31 cellular contexts compared by ENCODE assay signal in the genomic region with DNA sequence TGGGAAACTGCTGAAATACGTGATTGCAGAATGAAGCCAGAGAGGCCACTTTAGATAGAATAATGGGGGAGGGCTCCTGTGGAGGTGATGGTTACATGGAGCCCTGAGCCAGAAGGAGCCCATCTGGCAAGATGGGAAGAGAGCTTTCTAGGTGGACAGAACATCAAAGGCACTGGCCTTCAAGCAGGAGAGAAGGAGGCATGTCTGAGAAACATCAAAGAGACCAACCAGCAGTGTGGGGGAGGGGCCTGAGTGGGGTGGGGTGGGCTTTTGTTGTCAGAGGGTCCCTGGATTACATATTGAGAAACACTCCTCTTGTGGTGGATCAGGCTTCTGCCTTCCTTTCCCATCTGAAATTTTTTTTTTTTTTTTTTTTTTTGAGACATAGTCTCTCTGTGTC.
"Had no signal": no experiment of that assay in that cellular context is flagged by ENCODE, and none has a peak within 500 bp of the region (broad histone marks: within the 10 kb centered on the region; RNA-seq: fewer than 3 reads in every experiment).

No MANE protein-coding gene starts in this region.

- H3K36me3 Mint-ChIP-seq: activated naive CD4-positive, alpha-beta T cell treated with anti-CD3 and anti-CD28 coated beads, Interleukin-2, amount 50 U/mL, for 24 hours had no signal

- DNase-seq: activated CD4-positive, alpha-beta T cell treated with anti-CD3 and anti-CD28 coated beads, Interleukin-2, amount 10 ng/mL, durations not matched to agents 24 days and 14 days; activated CD4-positive, alpha-beta T cell treated with anti-CD3 and anti-CD28 coated beads, Interleukin-2, amount 50 U/mL, for 4 hours; activated CD8-positive, alpha-beta T cell treated with anti-CD3 and anti-CD28 coated beads for 36 hours; activated gamma-delta T cell; activated naive CD4-positive, alpha-beta T cell treated with Interleukin-2 at 50 U/mL for 16 hours; activated T-cell treated with anti-CD3 and anti-CD28 coated beads, Interleukin-2, amount 50 U/mL, for 1 hour; activated T-cell treated with anti-CD3 and anti-CD28 coated beads, Interleukin-2, amount 50 U/mL, for 72 hours; anterior cingulate cortex; brain microvascular endothelial cell; central memory CD4-positive, alpha-beta T cell; Kasumi-1; MG63; NCI-H1048; NCI-H1105 treated with DMSO at 0.1 percent for 48 hours; NCI-H1436; NCI-H1694; NCI-H1930; NCI-H2081 treated with DMSO at 0.1 percent for 48 hours; NCI-H226; NCI-H446 treated with DMSO at 0.1 percent for 48 hours; NCI-H69; NCI-H82; SHP77; SJCRH30 had no signal

- FAIRE-seq: TTC549 had no signal

- H3K27me3 ChIP-seq: MG63 had no signal

- H3K36me3 ChIP-seq: SJCRH30 had no signal

- H3K9me3 ChIP-seq: MG63, SJCRH30 had no signal

- H3K4me1 ChIP-seq: SJCRH30 had no signal

- H3K4me3 Mint-ChIP-seq: activated CD8-positive, alpha-beta T cell treated with anti-CD3 and anti-CD28 coated beads for 36 hours had no signal

- H3K9me3 Mint-ChIP-seq: activated CD4-positive, alpha-beta T cell treated with anti-CD3 and anti-CD28 coated beads, Interleukin-2, amount 10 ng/mL, durations not matched to agents 24 days and 14 days; activated CD8-positive, alpha-beta T cell treated with anti-CD3 and anti-CD28 coated beads for 36 hours; activated naive CD4-positive, alpha-beta T cell treated with anti-CD3 and anti-CD28 coated beads, Interleukin-2, amount 50 U/mL, for 24 hours; activated T-cell treated with anti-CD3 and anti-CD28 coated beads, Interleukin-2, amount 50 U/mL, for 72 hours; activated T-helper 2 cell treated with anti-CD3 and anti-CD28 coated beads, Interferon-gamma antibody, Interleukin-2, Interleukin-4, amounts not matched to agents 10 μg/mL and 5 μg/mL and 100 μg/mL, durations not matched to agents 14 hours and 24 hours and 36 hours; T-helper 1 cell treated with Interleukin-12 subunit alpha and Interleukin-12 subunit beta and Interleukin-4 antibody, amounts not matched to agents 30 μg/mL and 1 μg/mL, for 36 hours; T-helper 2 cell treated with Interferon-gamma antibody and Interleukin-4, amounts not matched to agents 5 μg/mL and 100 μg/mL, for 36 hours had no signal

- ATAC-seq: activated CD8-positive, alpha-beta T cell treated with anti-CD3 and anti-CD28 coated beads for 36 hours; activated T-cell treated with anti-CD3 and anti-CD28 coated beads, Interleukin-2, amount 50 U/mL, for 72 hours; Panc1 had no signal

- H3K27ac ChIP-seq: brain microvascular endothelial cell, SJCRH30, SK-N-MC had no signal

- H3K27ac Mint-ChIP-seq: activated CD4-positive, alpha-beta T cell treated with anti-CD3 and anti-CD28 coated beads, Interleukin-2, amount 10 ng/mL, durations not matched to agents 24 days and 14 days; activated CD8-positive, alpha-beta T cell treated with anti-CD3 and anti-CD28 coated beads for 36 hours; activated naive CD4-positive, alpha-beta T cell treated with anti-CD3 and anti-CD28 coated beads, Interleukin-2, amount 50 U/mL, for 24 hours; activated T-cell treated with anti-CD3 and anti-CD28 coated beads, Interleukin-2, amount 50 U/mL, for 72 hours; activated T-helper 2 cell treated with anti-CD3 and anti-CD28 coated beads, Interferon-gamma antibody, Interleukin-2, Interleukin-4, amounts not matched to agents 10 μg/mL and 5 μg/mL and 100 μg/mL, durations not matched to agents 14 hours and 24 hours and 36 hours; T-helper 1 cell treated with Interleukin-12 subunit alpha and Interleukin-12 subunit beta and Interleukin-4 antibody, amounts not matched to agents 30 μg/mL and 1 μg/mL, for 36 hours; T-helper 2 cell treated with Interferon-gamma antibody and Interleukin-4, amounts not matched to agents 5 μg/mL and 100 μg/mL, for 36 hours had no signal

- H3K4me3 ChIP-seq: MG63, SJCRH30, SK-N-MC had no signal
